Comparison of ENCODE assay signal across 20 cellular contexts in genomic region chr5:111618644-111619271, GRCh38.
DNase-seq lines count a peak whose midpoint lies in the region; ATAC-seq, FAIRE-seq and TF ChIP-seq lines count a peak whose summit lies in the region.
"Had no signal": no experiment of that assay in that cellular context is flagged by ENCODE, and none has a peak within 500 bp of the region (broad histone marks: within the 10 kb centered on the region; RNA-seq: fewer than 3 reads in every experiment).

No MANE protein-coding gene starts in this region.

- H3K27me3 ChIP-seq in neuronal stem cell (ENCODE audit: control insufficient read depth in 3 of 3, insufficient read depth in 3 of 3, low read depth in 1 of 3, low read length in 3 of 3): no peaks in the 10 kb centered on the region
- H3K27me3 ChIP-seq in gastroesophageal sphincter: no peaks in the 10 kb centered on the region
- H3K27me3 ChIP-seq in A673 (replicated peaks; ENCODE audit: insufficient read depth, low read depth, low read length, poor library complexity): no peaks in the 10 kb centered on the region

- H3K9me3 ChIP-seq in neuronal stem cell (replicated peaks in 1 of 2; ENCODE audit: control insufficient read depth in 2 of 2, insufficient read depth in 1 of 2, low read depth in 1 of 2, low read length in 2 of 2) (no peaks in the 10 kb centered on the region), gastroesophageal sphincter (no peaks in the 10 kb centered on the region), A673 (ENCODE audit: low read depth, low read length, poor library complexity, severe bottlenecking) (no peaks in the 10 kb centered on the region)

- no peak overlapping the region for H4K8ac ChIP-seq in neuronal stem cell (ENCODE audit: low read depth, low read length)

- no peaks in the 10 kb centered on the region for H3K4me1 ChIP-seq in neuronal stem cell (ENCODE audit: control insufficient read depth in 2 of 2, insufficient read depth in 1 of 2, low read depth in 1 of 2, low read length in 2 of 2)
- no peaks in the 10 kb centered on the region for H3K4me1 ChIP-seq in gastroesophageal sphincter
- no peaks in the 10 kb centered on the region for H3K4me1 ChIP-seq in A673 (ENCODE audit: insufficient read depth, low read length, poor library complexity, severe bottlenecking)

- H3K4me3 ChIP-seq in neuronal stem cell (ENCODE audit: low read length in 2 of 2) (no peak overlapping the region), gastroesophageal sphincter (no peak overlapping the region), A673 (ENCODE audit: low read depth, low read length, poor library complexity, severe bottlenecking) (no peak overlapping the region)
- H3K4me3 ChIP-seq: GM23248, K562 had no signal

- no peak overlapping the region for H2BK15ac ChIP-seq in neuronal stem cell (ENCODE audit: low read length)

- no peak for TF ChIP-seq EP300 in gastroesophageal sphincter (IDR thresholded peaks at IDR 0.05)

- H3K23ac ChIP-seq in neuronal stem cell (ENCODE audit: low read depth, low read length, poor library complexity): no peak overlapping the region

- no peak overlapping the region for H3K18ac ChIP-seq in neuronal stem cell (ENCODE audit: low read length)

- H2AFZ ChIP-seq in neuronal stem cell (ENCODE audit: low read length): no peak overlapping the region
- H2AFZ ChIP-seq: GM23248 had no signal

- intact Hi-C loops in A673 (cut with micrococcal nuclease; ENCODE audit: unreplicated experiment): no loop called here

- no peak overlapping the region for H2BK5ac ChIP-seq in neuronal stem cell (ENCODE audit: low read length)

- H3K79me1 ChIP-seq in neuronal stem cell (ENCODE audit: low read depth, low read length): no peaks in the 10 kb centered on the region

- no peaks in the 10 kb centered on the region for H3K36me3 ChIP-seq in neuronal stem cell (replicated peaks in 1 of 2; ENCODE audit: control insufficient read depth in 2 of 2, insufficient read depth in 2 of 2, low read length in 2 of 2)
- H3K36me3 ChIP-seq in gastroesophageal sphincter: no peaks in the 10 kb centered on the region
- H3K36me3 ChIP-seq in A673 (ENCODE audit: insufficient read depth, low read length, poor library complexity, severe bottlenecking): no peaks in the 10 kb centered on the region

- no peak overlapping the region for H3K14ac ChIP-seq in neuronal stem cell (ENCODE audit: low read length)

- H4K91ac ChIP-seq in neuronal stem cell (ENCODE audit: low read depth, low read length, poor library complexity): no peak overlapping the region

- TF ChIP-seq CTCF in gastroesophageal sphincter (IDR thresholded peaks at IDR 0.05) (no peak), A673 (conservative IDR thresholded peaks at IDR 0.05; ENCODE audit: low read depth, low read length) (no peak)

- no peak overlapping the region for H2BK12ac ChIP-seq in neuronal stem cell (ENCODE audit: low read length)

- H3K27ac ChIP-seq in neuronal stem cell (replicated peaks; ENCODE audit: low read length) (no peak overlapping the region), gastroesophageal sphincter (no peak overlapping the region), A673 (ENCODE audit: low read depth, low read length, poor library complexity, severe bottlenecking) (no peak overlapping the region)
- H3K27ac ChIP-seq: C4-2B, GM23248 had no signal

- no peak overlapping the region for H3K9ac ChIP-seq in neuronal stem cell (ENCODE audit: low read depth, low read length, poor library complexity)
- H3K9ac ChIP-seq: GM23248 had no signal

- no TSS peak for BruUV-seq in A673 (replicated peaks; lab: Mats Ljungman, UMichigan)

- no peak for TF ChIP-seq POLR2A in gastroesophageal sphincter (IDR thresholded peaks at IDR 0.05)

- H2BK120ac ChIP-seq in neuronal stem cell (ENCODE audit: low read depth, low read length): no peak overlapping the region

- POLR2A ChIA-PET in A673 (lab: Charles Lee; ENCODE audit: low non-redundant PET): no interaction called here

- peak overlapping the region; percentile 66 for H3K4ac ChIP-seq in neuronal stem cell (ENCODE audit: low read length)

- FAIRE-seq in HTR-8/SVneo (lab: Jason Lieb, UNC) (peak; percentile 48), RCC 7860 (lab: Jason Lieb, UNC) (peak; percentile 40)
- FAIRE-seq: G401.6, K562 had no signal

- no peak for DNase-seq in HTR-8/SVneo (ENCODE audit: insufficient read length, low spot score)
- DNase-seq in RCC 7860 (ENCODE audit: low spot score): peak; percentile 41
- DNase-seq in neuronal stem cell (ENCODE audit: low spot score): no peak
- DNase-seq in COR-L47 (lab: John Stamatoyannopoulos, UW): no peak
- no peak for DNase-seq in A673 (ENCODE audit: low spot score)
- DNase-seq in NCI-H510A treated with DMSO at 0.1 percent for 48 hours (lab: John Stamatoyannopoulos, UW): no peak
- DNase-seq: AML-193; GM23248; HCEC 1CT; NCI-H1105; NCI-H1694; NCI-H748 treated with DMSO at 0.1 percent for 48 hours; NK-92 treated with Interleukin-12 subunit alpha and Interleukin-12 subunit beta, amount 100 ng/mL, for 24 hours; SHP77 treated with DMSO at 0.1 percent for 48 hours had no signal

- no CpG with 5 or more reads among the region's 5 CpGs for WGBS in neuronal stem cell (ENCODE audit: extremely low coverage in 2 of 2, insufficient read length in 2 of 2, insufficient replicate concordance in 1 of 2), 2 donors
- WGBS in gastroesophageal sphincter (ENCODE audit: low coverage in 1 of 2), 2 donors: 84 to 96% methylated on average over 5 of the region's 5 CpGs

- ATAC-seq in esophagus mucosa: peak; percentile 47
- no peak for ATAC-seq in gastroesophageal sphincter
- ATAC-seq: K562, SK-N-SH treated with all-trans-retinoic acid at 6 μM for 48 hours had no signal

- H3K4me2 ChIP-seq in neuronal stem cell (ENCODE audit: insufficient read depth, low read length, poor library complexity, severe bottlenecking): no peak overlapping the region

- H2AK5ac ChIP-seq in neuronal stem cell (ENCODE audit: low read depth, low read length): no peak overlapping the region

- CTCF ChIA-PET in A673 (lab: Charles Lee): no interaction called here
